Comparison of ENCODE assay signal across 13 cellular contexts in the genomic region with DNA sequence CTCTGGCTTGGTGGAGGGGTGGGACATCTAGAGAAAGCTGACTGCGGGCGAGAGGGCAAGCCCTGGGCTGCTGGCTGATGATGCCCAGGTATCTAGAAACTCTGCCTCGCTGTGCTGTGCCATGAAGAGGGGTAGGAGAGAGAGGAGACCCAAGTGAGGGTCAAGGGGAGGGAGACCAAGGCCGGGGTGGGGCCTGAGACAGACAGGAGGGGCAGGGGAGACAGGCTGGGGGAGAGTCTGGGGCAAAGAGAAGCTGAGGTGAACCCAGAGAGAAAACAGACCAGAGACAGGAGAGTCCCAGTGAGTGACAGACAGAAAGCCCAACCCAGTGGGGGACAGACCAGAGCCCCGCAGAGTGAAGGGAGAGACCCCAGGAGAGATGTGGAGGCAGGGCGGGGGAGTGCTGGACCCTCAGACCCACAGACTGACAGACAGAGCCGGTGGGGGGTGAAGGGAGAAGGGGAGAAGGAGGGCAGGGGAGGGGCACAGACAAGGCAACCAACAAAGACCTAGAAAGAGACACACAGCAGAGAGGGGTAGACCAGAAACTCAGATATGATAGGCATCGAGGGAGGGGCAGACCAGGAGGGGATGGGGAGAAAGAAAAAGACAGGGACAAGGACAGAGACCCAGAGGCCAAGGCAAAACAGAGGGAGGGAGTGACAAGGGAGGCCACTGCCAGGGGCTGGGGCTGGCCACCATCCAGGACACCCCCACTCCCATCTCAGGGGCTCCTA. TPM values are rescaled to one million over a fixed set of nuclear protein-coding genes. Genes with fewer than 3 reads are reported as not detected.
DNase-seq lines count a peak whose midpoint lies in the region; ATAC-seq and TF ChIP-seq lines count a peak whose summit lies in the region.
"Had no signal": no experiment of that assay in that cellular context is flagged by ENCODE, and none has a peak within 500 bp of the region (broad histone marks: within the 10 kb centered on the region; RNA-seq: fewer than 3 reads in every experiment).

No MANE protein-coding gene starts in this region.

- CTCF ChIA-PET in HEK293T (lab: Yijun Ruan, JAX) = no interaction called here
- CTCF ChIA-PET in naive thymus-derived CD4-positive, alpha-beta T cell (lab: Charles Lee) = interaction anchor here (0.9 kb wide), 1 partner anchor 33 kb away, joined by 3 read pairs; no protein-coding TSS in a partner anchor

- TF ChIP-seq EP300 in suprapubic skin (IDR thresholded peaks at IDR 0.05) = no peak

- DNase-seq in HEK293T (ENCODE audit: extremely low spot score) (no peak), mesothelial cell of epicardium (ENCODE audit: low spot score in 2 of 2, unreplicated experiment in 2 of 2) (no peak), suprapubic skin (ENCODE audit: low spot score in 2 of 2) (no peak), DMS53 treated with DMSO at 0.1 percent for 48 hours (lab: John Stamatoyannopoulos, UW; ENCODE audit: unreplicated experiment) (no peak), GDM1 (lab: John Stamatoyannopoulos, UW) (no peak)
- no peak for DNase-seq in activated T-cell treated with anti-CD3 and anti-CD28 coated beads, Interleukin-2, amount 50 U/mL, for 72 hours
- no peak for DNase-seq in naive thymus-derived CD4-positive, alpha-beta T cell
- DNase-seq: activated T-cell treated with anti-CD3 and anti-CD28 coated beads, Interleukin-2, amount 50 U/mL, for 24 hours; NCI-H2081; stimulated activated CD4-positive, alpha-beta T cell treated with anti-CD3 and anti-CD28 coated beads, Interleukin-15, amount 100 ng/mL, for 24 hours had no signal

- no peaks in the 10 kb centered on the region for H3K27me3 Mint-ChIP-seq in brain
- no peaks in the 10 kb centered on the region for H3K27me3 Mint-ChIP-seq in mesothelial cell of epicardium (ENCODE audit: low read depth)
- H3K27me3 Mint-ChIP-seq in activated T-cell treated with anti-CD3 and anti-CD28 coated beads, Interleukin-2, amount 50 U/mL, for 72 hours (ENCODE audit: low read depth) = peaks cover 8% of the 10 kb centered on the region
- H3K27me3 Mint-ChIP-seq in naive thymus-derived CD4-positive, alpha-beta T cell = peaks cover 0 to 24% (median 0%) of the 10 kb centered on the region in 5 donors
- H3K27me3 Mint-ChIP-seq: activated T-cell treated with anti-CD3 and anti-CD28 coated beads, Interleukin-2, amount 50 U/mL, for 24 hours had no signal

- peak overlapping the region; percentile 27 for H3K4me3 ChIP-seq in suprapubic skin
- H3K4me3 ChIP-seq in naive thymus-derived CD4-positive, alpha-beta T cell (ENCODE audit: low read length) = no peak overlapping the region

- intact Hi-C loops in naive thymus-derived CD4-positive, alpha-beta T cell (cut with micrococcal nuclease) = no loop called here

- POLR2A ChIA-PET in HEK293T (lab: Yijun Ruan, JAX) = interaction anchor here (1.0 to 2.0 kb wide), 2 partner anchors 13 to 19 kb away, joined by 4 to 7 read pairs; no protein-coding TSS in a partner anchor
- POLR2A ChIA-PET in naive thymus-derived CD4-positive, alpha-beta T cell (lab: Charles Lee) = no interaction called here

- peak overlapping the region; percentile 88 to 98 (median 96) for H3K27ac Mint-ChIP-seq in brain
- H3K27ac Mint-ChIP-seq in mesothelial cell of epicardium = peak overlapping the region; percentile 88
- H3K27ac Mint-ChIP-seq in activated T-cell treated with anti-CD3 and anti-CD28 coated beads, Interleukin-2, amount 50 U/mL, for 72 hours = no peak overlapping the region
- peak overlapping the region in 1 of 9 donors; percentile 73 for H3K27ac Mint-ChIP-seq in naive thymus-derived CD4-positive, alpha-beta T cell
- H3K27ac Mint-ChIP-seq: activated T-cell treated with anti-CD3 and anti-CD28 coated beads, Interleukin-2, amount 50 U/mL, for 24 hours; stimulated activated memory B cell treated with anti-CD40 and anti-IgM and Interleukin-4, amounts not matched to agents 10 μg/mL and 1 μg/mL and 100 μg/mL, for 72 hours had no signal

- H3K4me1 Mint-ChIP-seq in brain = peaks cover 80% of the 10 kb centered on the region
- peaks cover 78% of the 10 kb centered on the region for H3K4me1 Mint-ChIP-seq in mesothelial cell of epicardium
- H3K4me1 Mint-ChIP-seq in activated T-cell treated with anti-CD3 and anti-CD28 coated beads, Interleukin-2, amount 50 U/mL, for 72 hours (ENCODE audit: low read depth) = peaks cover 22% of the 10 kb centered on the region
- H3K4me1 Mint-ChIP-seq in naive thymus-derived CD4-positive, alpha-beta T cell = peaks cover 7 to 23% (median 15%) of the 10 kb centered on the region in 7 donors

- H3K9me3 Mint-ChIP-seq in brain (no peaks in the 10 kb centered on the region), mesothelial cell of epicardium (no peaks in the 10 kb centered on the region)
- no peaks in the 10 kb centered on the region for H3K9me3 Mint-ChIP-seq in activated T-cell treated with anti-CD3 and anti-CD28 coated beads, Interleukin-2, amount 50 U/mL, for 72 hours
- H3K9me3 Mint-ChIP-seq in naive thymus-derived CD4-positive, alpha-beta T cell = peaks cover 0 to 3% (median 0%) of the 10 kb centered on the region in 11 donors
- H3K9me3 Mint-ChIP-seq: activated T-cell treated with anti-CD3 and anti-CD28 coated beads, Interleukin-2, amount 50 U/mL, for 24 hours; stimulated activated memory B cell treated with anti-CD40 and anti-IgM and Interleukin-4, amounts not matched to agents 10 μg/mL and 1 μg/mL and 100 μg/mL, for 72 hours had no signal

- H3K9me3 ChIP-seq in suprapubic skin = no peaks in the 10 kb centered on the region
- no peaks in the 10 kb centered on the region for H3K9me3 ChIP-seq in naive thymus-derived CD4-positive, alpha-beta T cell (ENCODE audit: control insufficient read depth in 2 of 3, low read length in 3 of 3)

- 50% methylated on average over 8 of the region's 8 CpGs for WGBS in suprapubic skin

- no peak for ATAC-seq in activated T-cell treated with anti-CD3 and anti-CD28 coated beads, Interleukin-2, amount 50 U/mL, for 72 hours (replicated peaks in 1 of 2)
- no peak for ATAC-seq in naive thymus-derived CD4-positive, alpha-beta T cell
- ATAC-seq: stimulated activated memory B cell treated with anti-CD40 and anti-IgM and Interleukin-4, amounts not matched to agents 10 μg/mL and 1 μg/mL and 100 μg/mL, for 72 hours had no signal

- H3K27me3 ChIP-seq in suprapubic skin = no peaks in the 10 kb centered on the region
- no peaks in the 10 kb centered on the region for H3K27me3 ChIP-seq in naive thymus-derived CD4-positive, alpha-beta T cell (ENCODE audit: control insufficient read depth in 2 of 2, insufficient read depth in 2 of 2, low read length in 2 of 2)

- TF ChIP-seq POLR2A in suprapubic skin (IDR thresholded peaks at IDR 0.05) = no peak

- H3K36me3 Mint-ChIP-seq in brain = no peaks in the 10 kb centered on the region
- H3K36me3 Mint-ChIP-seq in mesothelial cell of epicardium = no peaks in the 10 kb centered on the region
- no peaks in the 10 kb centered on the region for H3K36me3 Mint-ChIP-seq in activated T-cell treated with anti-CD3 and anti-CD28 coated beads, Interleukin-2, amount 50 U/mL, for 72 hours (ENCODE audit: insufficient read depth in 2 of 2)
- no peaks in the 10 kb centered on the region for H3K36me3 Mint-ChIP-seq in naive thymus-derived CD4-positive, alpha-beta T cell
- H3K36me3 Mint-ChIP-seq: stimulated activated memory B cell treated with anti-CD40 and anti-IgM and Interleukin-4, amounts not matched to agents 10 μg/mL and 1 μg/mL and 100 μg/mL, for 72 hours had no signal

- TF ChIP-seq CTCF in brain (conservative IDR thresholded peaks at IDR 0.05) (no peak), mesothelial cell of epicardium (IDR thresholded peaks at IDR 0.05; ENCODE audit: unreplicated experiment) (no peak), suprapubic skin (IDR thresholded peaks at IDR 0.05) (no peak)

- H3K27ac ChIP-seq in suprapubic skin = peak overlapping the region; percentile 95
- no peak overlapping the region for H3K27ac ChIP-seq in naive thymus-derived CD4-positive, alpha-beta T cell (ENCODE audit: low read depth, low read length)

- H3K36me3 ChIP-seq in suprapubic skin = no peaks in the 10 kb centered on the region
- H3K36me3 ChIP-seq in naive thymus-derived CD4-positive, alpha-beta T cell (ENCODE audit: control insufficient read depth in 2 of 3, insufficient read depth in 3 of 3, low read length in 3 of 3) = no peaks in the 10 kb centered on the region

- H3K4me3 Mint-ChIP-seq in brain = peak overlapping the region; percentile 53 to 86 (median 80)
- peak overlapping the region; percentile 40 for H3K4me3 Mint-ChIP-seq in mesothelial cell of epicardium
- H3K4me3 Mint-ChIP-seq in activated T-cell treated with anti-CD3 and anti-CD28 coated beads, Interleukin-2, amount 50 U/mL, for 72 hours = no peak overlapping the region
- H3K4me3 Mint-ChIP-seq in naive thymus-derived CD4-positive, alpha-beta T cell = no peak overlapping the region
- H3K4me3 Mint-ChIP-seq: activated T-cell treated with anti-CD3 and anti-CD28 coated beads, Interleukin-2, amount 50 U/mL, for 24 hours; stimulated activated memory B cell treated with anti-CD40 and anti-IgM and Interleukin-4, amounts not matched to agents 10 μg/mL and 1 μg/mL and 100 μg/mL, for 72 hours had no signal

- H3K4me1 ChIP-seq in suprapubic skin = peaks cover 100% of the 10 kb centered on the region
- H3K4me1 ChIP-seq in naive thymus-derived CD4-positive, alpha-beta T cell (ENCODE audit: control insufficient read depth in 2 of 2, insufficient read depth in 2 of 2, low read length in 2 of 2) = no peaks in the 10 kb centered on the region

RNA-seq across cellular contexts. Expression of a gene that starts 5.9 kb away (rescaled TPM):
- 8.9 TPM for polyA plus RNA-seq in brain (ENCODE audit: insufficient read depth, low read depth, low replicate concordance)
- 88.2 to 91.8 TPM (median 91.4 TPM) in 3 replicates for total RNA-seq in mesothelial cell of epicardium
- 10 to 100 TPM; 39.0 to 55.4 (median 51.5) TPM for total RNA-seq in suprapubic skin
- total RNA-seq in activated T-cell treated with anti-CD3 and anti-CD28 coated beads, Interleukin-2, amount 50 U/mL, for 72 hours = 1 to 10 TPM; 1.7 to 1.9 TPM
- under 1 TPM in 3 of 5 experiments, not detected in 2; 0.16 to 0.27 (median 0.24) TPM for total RNA-seq in naive thymus-derived CD4-positive, alpha-beta T cell
- under 1 TPM in 1 of 2 donors, not detected in 1; 0.10 TPM for polyA plus RNA-seq in naive thymus-derived CD4-positive, alpha-beta T cell

RNA-seq across cellular contexts. Expression of a gene that starts 21.7 kb away (rescaled TPM):
- polyA plus RNA-seq in brain (ENCODE audit: insufficient read depth, low read depth, low replicate concordance) = not detected
- total RNA-seq in mesothelial cell of epicardium = 17.5 to 17.7 TPM (median 17.6 TPM) in 3 replicates
- total RNA-seq in suprapubic skin = under 1 TPM in 2 of 4 donors, not detected in 2; 0.72 to 0.83 TPM
- not detected for total RNA-seq in activated T-cell treated with anti-CD3 and anti-CD28 coated beads, Interleukin-2, amount 50 U/mL, for 72 hours
- not detected for total RNA-seq in naive thymus-derived CD4-positive, alpha-beta T cell
- polyA plus RNA-seq in naive thymus-derived CD4-positive, alpha-beta T cell = not detected
- total RNA-seq: lung microvascular endothelial cell had no signal

RNA-seq across cellular contexts. Expression of a gene that starts 22.8 kb away (rescaled TPM):
- polyA plus RNA-seq in brain (ENCODE audit: insufficient read depth, low read depth, low replicate concordance) = 1,660 TPM
- 1,840 to 1,922 TPM (median 1,906 TPM) in 3 replicates for total RNA-seq in mesothelial cell of epicardium
- 1,000 to 10,000 TPM; 1,092 to 2,148 (median 1,858) TPM for total RNA-seq in suprapubic skin
- total RNA-seq in activated T-cell treated with anti-CD3 and anti-CD28 coated beads, Interleukin-2, amount 50 U/mL, for 72 hours = 1,000 to 10,000 TPM; 2,353 to 2,363 TPM
- total RNA-seq in naive thymus-derived CD4-positive, alpha-beta T cell = 1,000 to 10,000 TPM; 1,380 to 2,381 (median 2,302) TPM
- 1,000 to 10,000 TPM; 1,203 to 1,279 TPM for polyA plus RNA-seq in naive thymus-derived CD4-positive, alpha-beta T cell

RNA-seq across cellular contexts. Expression of a gene that starts 38.9 kb away (rescaled TPM):
- polyA plus RNA-seq in brain (ENCODE audit: insufficient read depth, low read depth, low replicate concordance) = 20.9 TPM
- total RNA-seq in mesothelial cell of epicardium (7.0 to 8.5 TPM (median 8.0 TPM) in 3 replicates), suprapubic skin (10 to 100 TPM; 20.6 to 25.6 (median 21.6) TPM)
- total RNA-seq in activated T-cell treated with anti-CD3 and anti-CD28 coated beads, Interleukin-2, amount 50 U/mL, for 72 hours = 10 to 100 TPM; 22.0 to 27.2 TPM
- total RNA-seq in naive thymus-derived CD4-positive, alpha-beta T cell = 10 to 100 TPM in 1 of 5 experiments, 1 to 10 TPM in 4; 3.1 to 12.0 (median 6.4) TPM
- 1 to 10 TPM; 3.4 to 7.5 TPM for polyA plus RNA-seq in naive thymus-derived CD4-positive, alpha-beta T cell

Comparison
In these comparisons a context has a peak if more than half of its experiments do, and no peak if none do; other contexts are left out.
1. H3K4me3 Mint-ChIP-seq: peak in brain (5 of 5) and mesothelial cell of epicardium (single experiment); none in activated T-cell treated with anti-CD3 and anti-CD28 coated beads, Interleukin-2, amount 50 U/mL, for 72 hours (0 of 2) and naive thymus-derived CD4-positive, alpha-beta T cell (0 of 10).
2. RNA of a gene that starts 5.9 kb away (total RNA-seq): 88.2 to 91.8 TPM in mesothelial cell of epicardium and 39.0 to 55.4 TPM in suprapubic skin; 1.7 to 1.9 TPM in activated T-cell treated with anti-CD3 and anti-CD28 coated beads, Interleukin-2, amount 50 U/mL, for 72 hours and 0.16 to 0.27 TPM in naive thymus-derived CD4-positive, alpha-beta T cell; every median in the first group is over 10 times any median in the second.
3. RNA of a gene that starts 21.7 kb away (total RNA-seq): 17.5 to 17.7 TPM in mesothelial cell of epicardium; 0.72 to 0.83 TPM in suprapubic skin, not detected in activated T-cell treated with anti-CD3 and anti-CD28 coated beads, Interleukin-2, amount 50 U/mL, for 72 hours and not detected in naive thymus-derived CD4-positive, alpha-beta T cell; every median in the first group is over 10 times any median in the second.